Comparison of ENCODE assay signal across 12 cellular contexts in the genomic region with DNA sequence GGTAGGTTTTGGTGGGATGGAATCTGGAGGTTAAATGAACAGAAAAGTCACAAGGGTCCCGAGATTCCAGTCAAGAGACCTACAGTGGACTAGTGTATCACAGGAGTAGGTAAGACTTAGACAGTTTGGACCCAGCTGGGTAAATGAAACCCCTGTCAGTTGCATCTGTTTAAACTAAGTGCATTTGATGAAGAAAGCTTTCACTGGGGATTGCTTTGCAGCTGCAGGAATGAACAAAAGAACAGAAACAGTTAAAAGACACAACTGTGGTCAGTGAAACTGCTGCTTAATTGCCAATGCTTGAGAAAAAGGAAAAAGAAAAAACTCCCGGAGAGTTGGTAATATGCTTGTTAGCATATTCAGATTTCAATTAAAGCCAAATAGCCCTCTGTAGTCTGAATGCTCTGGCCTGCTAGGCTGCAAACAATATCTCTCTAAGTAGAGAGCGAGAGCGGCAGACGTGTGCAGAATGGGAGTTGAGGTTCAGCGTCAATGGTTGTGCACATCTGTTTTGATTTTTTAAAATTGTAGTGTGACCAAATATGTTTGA. TPM values are rescaled to one million over a fixed set of nuclear protein-coding genes. Genes with fewer than 3 reads are reported as not detected.
A peak's percentile ranks its signal among the peaks of the same experiment; 100 is the strongest.
DNase-seq lines count a peak whose midpoint lies in the region; ATAC-seq lines count a peak whose summit lies in the region.
"Had no signal": no experiment of that assay in that cellular context is flagged by ENCODE, and none has a peak within 500 bp of the region (broad histone marks: within the 10 kb centered on the region; RNA-seq: fewer than 3 reads in every experiment).

No MANE protein-coding gene starts in this region.

- H3K4me1 ChIP-seq in BLaER1 treated with 17β-estradiol and CSF1 and Interleukin-3, amounts not matched to agents 10 nM and 100 nM, result peaks cover 25 to 54% (median 49%) of the 10 kb centered on the region in 10 experiments
- H3K4me1 ChIP-seq in HUES48 (ENCODE audit: control insufficient read depth, insufficient read depth, low read length), result peaks cover 38% of the 10 kb centered on the region
- H3K4me1 ChIP-seq: foreskin keratinocyte had no signal

- H3K27ac ChIP-seq in BLaER1 treated with 17β-estradiol and CSF1 and Interleukin-3, amounts not matched to agents 10 nM and 100 nM, result peak overlapping the region in 2 of 11 experiments; percentile 17 to 21; a peak in 1 of 22 replicates
- peak overlapping the region; percentile 89 for H3K27ac ChIP-seq in HUES48 (ENCODE audit: low read depth, low read length)
- H3K27ac ChIP-seq: foreskin keratinocyte had no signal

- H3K27me3 ChIP-seq in BLaER1 treated with 17β-estradiol and CSF1 and Interleukin-3, amounts not matched to agents 10 nM and 100 nM, result no peaks in the 10 kb centered on the region
- H3K27me3 ChIP-seq in HUES48 (ENCODE audit: control insufficient read depth, insufficient read depth, low read length), result no peaks in the 10 kb centered on the region
- H3K27me3 ChIP-seq: foreskin keratinocyte had no signal

- DNase-seq in activated naive CD8-positive, alpha-beta T cell treated with anti-CD3 and anti-CD28 coated beads for 36 hours, result no peak
- DNase-seq in midbrain (lab: John Stamatoyannopoulos, UW), result peak; percentile 11
- DNase-seq in NCI-H1105 (lab: John Stamatoyannopoulos, UW), result no peak
- DNase-seq in SIG-M5 (lab: John Stamatoyannopoulos, UW), result no peak
- DNase-seq: C1 segment of cervical spinal cord; foreskin keratinocyte; stimulated activated CD4-positive, alpha-beta T cell treated with anti-CD3 and anti-CD28 coated beads, Interleukin-4, amount 100 ng/mL, for 24 hours; stimulated activated naive CD4-positive, alpha-beta T cell had no signal

- peaks cover 82% of the 10 kb centered on the region for H3K36me3 Mint-ChIP-seq in activated naive CD8-positive, alpha-beta T cell treated with anti-CD3 and anti-CD28 coated beads for 36 hours

- peak overlapping the region; percentile 81 for H3K4me3 Mint-ChIP-seq in activated naive CD8-positive, alpha-beta T cell treated with anti-CD3 and anti-CD28 coated beads for 36 hours

- H3K9me3 Mint-ChIP-seq in activated naive CD8-positive, alpha-beta T cell treated with anti-CD3 and anti-CD28 coated beads for 36 hours, result peaks cover under 1% of the 10 kb centered on the region

- no peak overlapping the region for H3K9ac ChIP-seq in BLaER1 treated with 17β-estradiol and CSF1 and Interleukin-3, amounts not matched to agents 10 nM and 100 nM
- H3K9ac ChIP-seq in HUES48 (ENCODE audit: low read depth, low read length), result peak overlapping the region; percentile 20; the same call in 1 of the 2 replicates

- H3K4me2 ChIP-seq in BLaER1 treated with 17β-estradiol and CSF1 and Interleukin-3, amounts not matched to agents 10 nM and 100 nM, result peak overlapping the region in 9 of 11 experiments; percentile 38 to 74 (median 60); a peak in 16 of 22 replicates

- H3K36me3 ChIP-seq in BLaER1 treated with 17β-estradiol and CSF1 and Interleukin-3, amounts not matched to agents 10 nM and 100 nM, result peaks cover 31 to 77% (median 59%) of the 10 kb centered on the region in 11 experiments
- H3K36me3 ChIP-seq in HUES48 (ENCODE audit: control insufficient read depth, insufficient read depth, low read length), result peaks cover 53% of the 10 kb centered on the region

- H3K27me3 Mint-ChIP-seq in activated naive CD8-positive, alpha-beta T cell treated with anti-CD3 and anti-CD28 coated beads for 36 hours, result no peaks in the 10 kb centered on the region

- no peak for ATAC-seq in GM21619 (IDR thresholded peaks at IDR 0.05; ENCODE audit: unreplicated experiment)
- ATAC-seq in HG02759 (IDR thresholded peaks at IDR 0.05; ENCODE audit: unreplicated experiment), result no peak
- ATAC-seq: foreskin keratinocyte had no signal

- H4K20me1 ChIP-seq in BLaER1 treated with 17β-estradiol and CSF1 and Interleukin-3, amounts not matched to agents 10 nM and 100 nM, result no peaks in the 10 kb centered on the region

- H3K4me1 Mint-ChIP-seq in activated naive CD8-positive, alpha-beta T cell treated with anti-CD3 and anti-CD28 coated beads for 36 hours, result peaks cover 95% of the 10 kb centered on the region

- H3K4me3 ChIP-seq in BLaER1 treated with 17β-estradiol and CSF1 and Interleukin-3, amounts not matched to agents 10 nM and 100 nM, result no peak overlapping the region
- peak overlapping the region; percentile 13; the same call in 1 of the 2 replicates for H3K4me3 ChIP-seq in HUES48 (ENCODE audit: low read depth, low read length)

- peak overlapping the region; percentile 96 for H3K27ac Mint-ChIP-seq in activated naive CD8-positive, alpha-beta T cell treated with anti-CD3 and anti-CD28 coated beads for 36 hours

- peaks cover 4 to 6% (median 5%) of the 10 kb centered on the region in 11 experiments; a peak in 17 of 22 replicates for H3K9me3 ChIP-seq in BLaER1 treated with 17β-estradiol and CSF1 and Interleukin-3, amounts not matched to agents 10 nM and 100 nM (replicated peaks in 1 of 11)
- no peaks in the 10 kb centered on the region; the same call in 1 of the 2 replicates for H3K9me3 ChIP-seq in HUES48 (ENCODE audit: control insufficient read depth, insufficient read depth, low read length)

RNA-seq across cellular contexts. Expression of gene OXNAD1, which starts 37.1 kb away (rescaled TPM):
- 10 to 100 TPM; 37.9 to 41.8 TPM for total RNA-seq in activated naive CD8-positive, alpha-beta T cell treated with anti-CD3 and anti-CD28 coated beads for 36 hours

RNA-seq across cellular contexts. Expression of gene DPH3, which starts 37.4 kb away (rescaled TPM):
- 10 to 100 TPM; 28.2 to 28.7 TPM for total RNA-seq in activated naive CD8-positive, alpha-beta T cell treated with anti-CD3 and anti-CD28 coated beads for 36 hours
